16 cellular contexts compared by ENCODE assay signal in the genomic region with DNA sequence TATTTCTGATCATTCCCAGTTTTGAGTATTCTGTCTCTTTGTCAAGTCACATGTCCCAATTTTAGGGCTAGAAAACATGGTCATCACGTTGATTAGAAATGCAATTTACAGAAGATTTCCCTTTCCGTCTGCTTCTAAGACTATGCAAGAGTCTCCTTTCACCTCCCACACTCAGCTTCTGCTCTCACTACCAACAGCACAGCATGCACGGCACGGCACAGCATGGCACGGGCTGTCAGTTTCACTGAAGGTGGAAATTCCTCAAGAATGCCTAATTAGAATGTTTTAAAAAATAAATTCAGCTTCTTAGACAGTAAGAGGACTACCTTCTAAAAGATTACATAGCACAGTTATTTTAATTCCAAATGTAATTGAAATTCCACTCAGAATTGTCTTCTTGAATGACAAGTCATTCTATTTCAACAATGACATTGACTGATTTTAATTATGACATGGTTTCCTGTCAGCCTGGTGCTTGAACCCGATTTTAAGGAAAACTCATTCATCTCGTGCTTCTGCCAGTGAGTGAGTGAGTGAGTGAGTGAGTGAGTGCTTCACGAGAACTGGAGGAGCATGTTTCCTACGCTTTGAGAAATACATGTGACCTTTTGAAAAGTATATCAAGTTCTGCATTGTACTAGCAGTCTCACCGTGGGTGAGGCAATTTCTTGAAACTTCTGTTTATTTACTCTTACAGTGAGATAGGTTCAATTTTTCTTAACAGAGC.
DNase-seq lines count a peak whose midpoint lies in the region; ATAC-seq and TF ChIP-seq lines count a peak whose summit lies in the region.
"Had no signal": no experiment of that assay in that cellular context is flagged by ENCODE, and none has a peak within 500 bp of the region (broad histone marks: within the 10 kb centered on the region; RNA-seq: fewer than 3 reads in every experiment).

No MANE protein-coding gene starts in this region.

- H3K27me3 ChIP-seq in OCI-LY1 (ENCODE audit: insufficient read depth, low read length), result no peaks in the 10 kb centered on the region; the same call in 1 of the 2 replicates
- H3K27me3 ChIP-seq in lung (ENCODE audit: control insufficient read depth, insufficient read depth), result no peaks in the 10 kb centered on the region

- intact Hi-C loops in Right ventricle myocardium inferior (cut with DNase I), result no loop called here

- no peak overlapping the region for H3K4me3 ChIP-seq in OCI-LY1 (ENCODE audit: low read depth, low read length, poor library complexity, severe bottlenecking)
- no peak overlapping the region for H3K4me3 ChIP-seq in lung
- H3K4me3 ChIP-seq in retinal pigment epithelial cell (ENCODE audit: low read length), result no peak overlapping the region
- H3K4me3 ChIP-seq: SK-N-MC had no signal

- no peak overlapping the region for H2AFZ ChIP-seq in OCI-LY1 (ENCODE audit: low read length)

- no peak overlapping the region for H3K9ac ChIP-seq in OCI-LY1 (ENCODE audit: low read length)
- H3K9ac ChIP-seq: KMS-11 had no signal

- peak overlapping the region; percentile 4; the same call in 1 of the 2 replicates for H3K4me2 ChIP-seq in OCI-LY1 (ENCODE audit: low read length)
- H3K4me2 ChIP-seq: KMS-11 had no signal

- WGBS in lung, 2 donors, result 50 to 54% methylated on average over 10 of the region's 10 CpGs

- H3K27ac ChIP-seq in OCI-LY1 (ENCODE audit: low read depth, low read length, poor library complexity, severe bottlenecking) (no peak overlapping the region), lung (ENCODE audit: low read depth in 1 of 2, low read length in 1 of 2) (no peak overlapping the region)
- H3K27ac ChIP-seq: C4-2B, KMS-11, SK-N-MC had no signal

- H3K4me1 ChIP-seq in OCI-LY1 (ENCODE audit: insufficient read depth, low read length, severe bottlenecking) (peaks cover 3% of the 10 kb centered on the region), lung (ENCODE audit: control insufficient read depth in 2 of 2, insufficient read depth in 2 of 2, low read length in 2 of 2) (no peaks in the 10 kb centered on the region)

- H4K20me1 ChIP-seq in OCI-LY1 (ENCODE audit: insufficient read depth, low read length), result no peaks in the 10 kb centered on the region

- H3F3A ChIP-seq in OCI-LY1 (ENCODE audit: insufficient read depth, low read length), result no peaks in the 10 kb centered on the region

- H3K36me3 ChIP-seq in OCI-LY1 (ENCODE audit: insufficient read depth, low read length) (no peaks in the 10 kb centered on the region), lung (ENCODE audit: control insufficient read depth in 2 of 2, insufficient read depth in 2 of 2, low read length in 2 of 2) (no peaks in the 10 kb centered on the region)

- H3K9me3 ChIP-seq in OCI-LY1 (ENCODE audit: low read length) (no peaks in the 10 kb centered on the region), lung (ENCODE audit: control insufficient read depth in 2 of 2, insufficient read depth in 1 of 2, low read length in 1 of 2) (no peaks in the 10 kb centered on the region)

- ATAC-seq in lung (ENCODE audit: insufficient read depth, low FRiP score), result peak; percentile 36
- no peak for ATAC-seq in Right ventricle myocardium inferior

- no peaks in the 10 kb centered on the region for H3K79me2 ChIP-seq in OCI-LY1 (ENCODE audit: insufficient read depth, low read length)

- peak; percentile 39 for DNase-seq in dedifferentiated amniotic fluid mesenchymal stem cell (ENCODE audit: extremely low spot score)
- no peak for DNase-seq in lung (ENCODE audit: low spot score)
- DNase-seq in retinal pigment epithelial cell (ENCODE audit: low read depth), result peak; percentile 77
- no peak for DNase-seq in Right ventricle myocardium inferior (ENCODE audit: missing footprints)
- no peak for DNase-seq in NCI-H526 (lab: John Stamatoyannopoulos, UW)
- DNase-seq in HT-29 (ENCODE audit: low spot score), result no peak
- DNase-seq: DMS79, NCI-H1436, NCI-H1930, NCI-H2171, NCI-H526 treated with DMSO at 0.1 percent for 48 hours, Right ventricle myocardium superior had no signal

- TF ChIP-seq CTCF in OCI-LY1 (IDR thresholded peaks at IDR 0.05; ENCODE audit: low read length), result no peak
- no peak for TF ChIP-seq CTCF in lung (IDR thresholded peaks at IDR 0.05; ENCODE audit: control extremely low read depth, extremely low read depth)
- TF ChIP-seq CTCF in retinal pigment epithelial cell (conservative IDR thresholded peaks at IDR 0.05; ENCODE audit: low read depth, low read length), result no peak

- H3K9me2 ChIP-seq in OCI-LY1 (ENCODE audit: low read depth, low read length), result no peaks in the 10 kb centered on the region

Comparison
In these comparisons a context has a peak if more than half of its experiments do, and no peak if none do; other contexts are left out.
1. DNase-seq: peak in dedifferentiated amniotic fluid mesenchymal stem cell (single experiment) and retinal pigment epithelial cell (single experiment); none in lung (single experiment), Right ventricle myocardium inferior (single experiment), NCI-H526 (0 of 2) and HT-29 (single experiment).